8 cellular contexts compared by ENCODE assay signal in the genomic region with DNA sequence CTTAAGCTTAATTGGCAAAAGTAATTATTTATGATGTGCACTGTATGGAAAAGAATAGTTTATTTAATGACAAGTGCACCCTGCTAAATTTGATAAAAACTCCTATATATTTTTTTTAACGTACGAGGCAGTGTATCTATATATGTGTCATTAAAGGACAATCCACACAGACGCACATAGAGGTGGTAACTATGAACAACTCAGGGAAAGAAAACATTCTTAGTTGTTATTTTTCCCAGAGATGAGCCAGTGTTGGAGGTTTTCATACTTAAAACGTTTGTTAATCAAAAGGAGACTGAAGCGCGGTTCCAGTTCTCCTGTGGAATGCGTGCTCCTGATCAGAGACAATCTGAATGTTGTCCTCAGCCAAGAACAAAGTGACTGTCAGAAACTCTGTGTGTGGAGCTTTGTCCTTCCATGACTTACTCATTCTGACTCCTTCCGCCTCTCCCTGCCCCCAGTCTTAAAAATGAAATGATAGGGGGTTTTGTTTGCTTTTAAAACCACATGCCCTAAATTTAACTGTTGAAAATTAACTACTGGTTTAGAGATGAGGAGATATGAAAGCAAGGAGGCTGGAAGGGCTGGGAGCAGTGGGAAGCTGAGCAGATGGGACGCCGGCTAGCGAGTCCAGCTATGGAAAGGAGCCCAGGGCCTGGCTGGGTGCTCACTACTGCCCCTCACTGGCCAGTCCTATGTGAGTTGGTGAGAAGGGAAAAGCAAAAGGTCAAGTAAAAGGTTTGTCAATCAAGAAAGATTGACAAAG.
DNase-seq lines count a peak whose midpoint lies in the region; ATAC-seq and TF ChIP-seq lines count a peak whose summit lies in the region.

No MANE protein-coding gene starts in this region.

- TF ChIP-seq CTCF in GM13977 (IDR thresholded peaks at IDR 0.05; ENCODE audit: extremely low read depth, insufficient read depth, missing control alignments) (peak; percentile 42), prostate gland (IDR thresholded peaks at IDR 0.05) (peak; percentile 30 to 60 (median 54))

- H3K4me3 ChIP-seq in prostate gland: no peak overlapping the region

- no peaks in the 10 kb centered on the region for H3K27me3 Mint-ChIP-seq in effector memory CD8-positive, alpha-beta T cell

- ATAC-seq in SK-N-SH treated with all-trans-retinoic acid at 6 μM for 48 hours (peak; percentile 89), GM21360 (IDR thresholded peaks at IDR 0.05; ENCODE audit: unreplicated experiment) (no peak), HG02763 (IDR thresholded peaks at IDR 0.05; ENCODE audit: unreplicated experiment) (no peak)
- no peak for ATAC-seq in effector memory CD8-positive, alpha-beta T cell (replicated peaks)

- H3K4me1 ChIP-seq in prostate gland (replicated peaks): peaks cover 8% of the 10 kb centered on the region

- 13% methylated on average over 11 of the region's 11 CpGs for WGBS in prostate gland

- DNase-seq in GM13977 (ENCODE audit: low spot score): no peak
- DNase-seq in glomerular visceral epithelial cell (ENCODE audit: extremely low spot score): peak; percentile 95
- peak; percentile 69 for DNase-seq in prostate gland (ENCODE audit: low spot score)
- no peak for DNase-seq in effector memory CD8-positive, alpha-beta T cell
- DNase-seq in GDM1 (lab: John Stamatoyannopoulos, UW): no peak

- H3K36me3 ChIP-seq in prostate gland: no peaks in the 10 kb centered on the region

- in situ Hi-C loops in GM13977 (cut with MboI; ENCODE audit: low pct_unique_long_range_greater_than_20kb, low sequenced_read_pairs, unreplicated experiment): no loop called here

- peak overlapping the region; percentile 11 to 52 for H3K27ac ChIP-seq in prostate gland

- H3K4me3 Mint-ChIP-seq in effector memory CD8-positive, alpha-beta T cell: no peak overlapping the region

- no peaks in the 10 kb centered on the region for H3K9me3 ChIP-seq in prostate gland

- peaks cover 11% of the 10 kb centered on the region for H3K36me3 Mint-ChIP-seq in effector memory CD8-positive, alpha-beta T cell (ENCODE audit: insufficient read depth)

- no peak for TF ChIP-seq POLR2A in prostate gland (IDR thresholded peaks at IDR 0.05)

- intact Hi-C loops in prostate gland (cut with DNase I): no loop called here

- no peaks in the 10 kb centered on the region for H3K27me3 ChIP-seq in prostate gland (replicated peaks; ENCODE audit: insufficient read depth)

- H3K27ac Mint-ChIP-seq in effector memory CD8-positive, alpha-beta T cell: peak overlapping the region in 1 of 2 donors; percentile 4

- H3K4me1 Mint-ChIP-seq in effector memory CD8-positive, alpha-beta T cell (ENCODE audit: low read depth in 2 of 2): peaks cover 4 to 5% of the 10 kb centered on the region in 2 donors

- H3K9me3 Mint-ChIP-seq in effector memory CD8-positive, alpha-beta T cell: no peaks in the 10 kb centered on the region

TF ChIP-seq in SK-N-SH treated with all-trans-retinoic acid at 6 μM for 48 hours, 23 proteins besides CTCF, POLR2A, EP300 and RAD21:
- TF ChIP-seq, protein P1, sequence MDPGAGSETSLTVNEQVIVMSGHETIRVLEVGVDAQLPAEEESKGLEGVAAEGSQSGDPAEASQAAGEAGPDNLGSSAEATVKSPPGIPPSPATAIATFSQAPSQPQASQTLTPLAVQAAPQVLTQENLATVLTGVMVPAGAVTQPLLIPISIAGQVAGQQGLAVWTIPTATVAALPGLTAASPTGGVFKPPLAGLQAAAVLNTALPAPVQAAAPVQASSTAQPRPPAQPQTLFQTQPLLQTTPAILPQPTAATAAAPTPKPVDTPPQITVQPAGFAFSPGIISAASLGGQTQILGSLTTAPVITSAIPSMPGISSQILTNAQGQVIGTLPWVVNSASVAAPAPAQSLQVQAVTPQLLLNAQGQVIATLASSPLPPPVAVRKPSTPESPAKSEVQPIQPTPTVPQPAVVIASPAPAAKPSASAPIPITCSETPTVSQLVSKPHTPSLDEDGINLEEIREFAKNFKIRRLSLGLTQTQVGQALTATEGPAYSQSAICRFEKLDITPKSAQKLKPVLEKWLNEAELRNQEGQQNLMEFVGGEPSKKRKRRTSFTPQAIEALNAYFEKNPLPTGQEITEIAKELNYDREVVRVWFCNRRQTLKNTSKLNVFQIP (CRISPR knock-in tag; IDR thresholded peaks at IDR 0.05; ENCODE audit: borderline replicate concordance, low read depth): peak; percentile 19; the same call in 1 of the 2 replicates
- no peak for TF ChIP-seq ZFP30 (CRISPR knock-in tag; IDR thresholded peaks at IDR 0.05)

Comparison
In these comparisons a context has a peak if more than half of its experiments do, and no peak if none do; other contexts are left out.
1. DNase-seq: peak in glomerular visceral epithelial cell (single experiment) and prostate gland (single experiment); none in GM13977 (single experiment), effector memory CD8-positive, alpha-beta T cell (0 of 3) and GDM1 (single experiment).